ENCODE assay signal across 25 cellular contexts in the genomic region with DNA sequence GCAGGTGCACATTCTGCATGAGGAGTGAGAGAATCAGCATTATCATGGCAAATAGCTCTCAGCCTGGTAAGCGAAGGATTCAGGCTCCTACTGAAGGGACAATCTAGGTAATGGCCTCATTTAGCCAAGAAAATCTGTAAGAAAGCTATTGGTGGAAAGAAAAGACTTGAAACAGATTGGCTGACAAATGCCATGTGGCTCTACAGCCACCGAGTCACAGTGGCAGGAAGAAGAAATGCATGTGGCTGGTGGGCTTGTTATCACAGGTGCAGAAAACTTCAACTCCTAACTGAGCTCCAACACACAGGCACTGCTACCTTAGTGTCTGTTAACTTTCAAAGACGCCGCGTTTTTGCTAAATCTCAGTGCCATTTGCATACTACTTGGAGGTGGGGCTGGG.
"Had no signal": no experiment of that assay in that cellular context is flagged by ENCODE, and none has a peak within 500 bp of the region (broad histone marks: within the 10 kb centered on the region; RNA-seq: fewer than 3 reads in every experiment).

No MANE protein-coding gene starts in this region.

- H3K4me1 ChIP-seq: Peyer's patch, SJCRH30 had no signal

- H3K27me3 ChIP-seq: brain microvascular endothelial cell, Peyer's patch, SJCRH30 had no signal

- H3K4me2 ChIP-seq: SK-N-SH had no signal

- DNase-seq: activated CD4-positive, alpha-beta memory T cell treated with anti-CD3 and anti-CD28 coated beads, Interleukin-2, amount 10 ng/mL, durations not matched to agents 7 days and 5 days; activated CD4-positive, alpha-beta T cell treated with anti-CD3 and anti-CD28 coated beads for 36 hours; activated CD4-positive, alpha-beta T cell treated with anti-CD3 and anti-CD28 coated beads, Interleukin-2, amount 50 U/mL, for 1 hour; activated gamma-delta T cell treated with Interleukin-2 at 50 U/mL for 16 hours; activated naive CD4-positive, alpha-beta T cell treated with anti-CD3 and anti-CD28 coated beads, Interleukin-2, amount 10 ng/mL, durations not matched to agents 7 days and 5 days; activated naive CD8-positive, alpha-beta T cell treated with anti-CD3 and anti-CD28 coated beads for 36 hours; activated T-cell treated with anti-CD3 and anti-CD28 coated beads for 4 hours; activated T-cell treated with anti-CD3 and anti-CD28 coated beads, Interleukin-2, amount 50 U/mL, for 48 hours; brain microvascular endothelial cell; NCI-H1105 treated with DMSO at 0.1 percent for 48 hours; NCI-H1436 treated with DMSO at 0.1 percent for 48 hours; NCI-H187; NCI-H2081; NCI-H446; NCI-H526; NK-92 treated with Interleukin-12 subunit alpha and Interleukin-12 subunit beta, amount 100 ng/mL, for 24 hours; Peyer's patch; Right ventricle myocardium superior; SJCRH30; SK-N-SH; T-helper 1 cell had no signal

- H3K36me3 ChIP-seq: brain microvascular endothelial cell, cardiac muscle cell, SJCRH30 had no signal

- H3K4me3 Mint-ChIP-seq: activated CD4-positive, alpha-beta memory T cell treated with anti-CD3 and anti-CD28 coated beads, Interleukin-2, amount 10 ng/mL, durations not matched to agents 7 days and 5 days; activated CD4-positive, alpha-beta T cell treated with anti-CD3 and anti-CD28 coated beads for 36 hours; activated naive CD4-positive, alpha-beta T cell treated with anti-CD3 and anti-CD28 coated beads, Interleukin-2, amount 10 ng/mL, durations not matched to agents 7 days and 5 days; activated naive CD8-positive, alpha-beta T cell treated with anti-CD3 and anti-CD28 coated beads for 36 hours had no signal

- ATAC-seq: activated CD4-positive, alpha-beta T cell treated with anti-CD3 and anti-CD28 coated beads for 36 hours had no signal

- H3K4me3 ChIP-seq: cardiac muscle cell, Peyer's patch, SJCRH30 had no signal

- H3K9me3 ChIP-seq: Peyer's patch, SJCRH30, SK-N-SH had no signal

- H3K27ac ChIP-seq: brain microvascular endothelial cell, cardiac muscle cell, Peyer's patch, RWPE1, SJCRH30, VCaP had no signal

- H3K27ac Mint-ChIP-seq: activated CD4-positive, alpha-beta memory T cell treated with anti-CD3 and anti-CD28 coated beads, Interleukin-2, amount 10 ng/mL, durations not matched to agents 7 days and 5 days; activated CD4-positive, alpha-beta T cell treated with anti-CD3 and anti-CD28 coated beads for 36 hours; activated naive CD4-positive, alpha-beta T cell treated with anti-CD3 and anti-CD28 coated beads, Interleukin-2, amount 10 ng/mL, durations not matched to agents 7 days and 5 days; activated naive CD8-positive, alpha-beta T cell treated with anti-CD3 and anti-CD28 coated beads for 36 hours; activated T-helper 2 cell treated with anti-CD3 and anti-CD28 coated beads, Interferon-gamma antibody, Interleukin-2, Interleukin-4, amounts not matched to agents 10 μg/mL and 5 μg/mL and 100 μg/mL, durations not matched to agents 14 hours and 24 hours and 36 hours had no signal

- H3K9me3 Mint-ChIP-seq: activated CD4-positive, alpha-beta memory T cell treated with anti-CD3 and anti-CD28 coated beads, Interleukin-2, amount 10 ng/mL, durations not matched to agents 7 days and 5 days; activated naive CD4-positive, alpha-beta T cell treated with anti-CD3 and anti-CD28 coated beads, Interleukin-2, amount 10 ng/mL, durations not matched to agents 7 days and 5 days; activated naive CD8-positive, alpha-beta T cell treated with anti-CD3 and anti-CD28 coated beads for 36 hours; activated T-helper 2 cell treated with anti-CD3 and anti-CD28 coated beads, Interferon-gamma antibody, Interleukin-2, Interleukin-4, amounts not matched to agents 10 μg/mL and 5 μg/mL and 100 μg/mL, durations not matched to agents 14 hours and 24 hours and 36 hours had no signal

- H3K36me3 Mint-ChIP-seq: activated naive CD4-positive, alpha-beta T cell treated with anti-CD3 and anti-CD28 coated beads, Interleukin-2, amount 10 ng/mL, durations not matched to agents 7 days and 5 days; activated naive CD8-positive, alpha-beta T cell treated with anti-CD3 and anti-CD28 coated beads for 36 hours had no signal

- H3K9ac ChIP-seq: SK-N-SH had no signal

- H3K4me1 Mint-ChIP-seq: activated CD4-positive, alpha-beta memory T cell treated with anti-CD3 and anti-CD28 coated beads, Interleukin-2, amount 10 ng/mL, durations not matched to agents 7 days and 5 days; activated CD4-positive, alpha-beta T cell treated with anti-CD3 and anti-CD28 coated beads for 36 hours; activated naive CD4-positive, alpha-beta T cell treated with anti-CD3 and anti-CD28 coated beads, Interleukin-2, amount 10 ng/mL, durations not matched to agents 7 days and 5 days; activated naive CD8-positive, alpha-beta T cell treated with anti-CD3 and anti-CD28 coated beads for 36 hours had no signal

- H3K27me3 Mint-ChIP-seq: activated CD4-positive, alpha-beta T cell treated with anti-CD3 and anti-CD28 coated beads for 36 hours; activated naive CD4-positive, alpha-beta T cell treated with anti-CD3 and anti-CD28 coated beads, Interleukin-2, amount 10 ng/mL, durations not matched to agents 7 days and 5 days; activated naive CD8-positive, alpha-beta T cell treated with anti-CD3 and anti-CD28 coated beads for 36 hours had no signal
